Comparison of ENCODE assay signal across 19 cellular contexts in genomic region chr4:53937918-53938317, GRCh38.
DNase-seq lines count a peak whose midpoint lies in the region; ATAC-seq and TF ChIP-seq lines count a peak whose summit lies in the region.
"Had no signal": no experiment of that assay in that cellular context is flagged by ENCODE, and none has a peak within 500 bp of the region (broad histone marks: within the 10 kb centered on the region; RNA-seq: fewer than 3 reads in every experiment).

No MANE protein-coding gene starts in this region.

- ATAC-seq in HCT116 (peak; percentile 89), upper lobe of right lung (no peak)
- ATAC-seq: left lobe of liver, psoas muscle had no signal

- H3K4me3 ChIP-seq in HCT116 (replicated peaks in 1 of 2; ENCODE audit: low read depth in 1 of 2, low read length in 2 of 2) (no peak overlapping the region; a peak in 1 of 4 replicates), hepatocyte (no peak overlapping the region), upper lobe of right lung (no peak overlapping the region)
- H3K4me3 ChIP-seq: colonic mucosa, psoas muscle had no signal

- RAD21 ChIA-PET in HCT116 (lab: Charles Lee; ENCODE audit: low non-redundant PET in 1 of 2, low total read pairs in 2 of 2, uncharacterized antibody in 2 of 2, unreplicated experiment in 2 of 2), result no interaction called here

- no peaks in the 10 kb centered on the region for H3K79me2 ChIP-seq in HCT116 (ENCODE audit: insufficient read depth, low read length)
- H3K79me2 ChIP-seq in hepatocyte, result no peaks in the 10 kb centered on the region

- H2AFZ ChIP-seq in HCT116 (ENCODE audit: low read depth, low read length, poor library complexity, severe bottlenecking) (peak overlapping the region; percentile 5), hepatocyte (no peak overlapping the region)

- H3K27me3 ChIP-seq in HCT116 (ENCODE audit: insufficient read depth, low read length) (no peaks in the 10 kb centered on the region), hepatocyte (no peaks in the 10 kb centered on the region), upper lobe of right lung (no peaks in the 10 kb centered on the region)
- H3K27me3 ChIP-seq: colonic mucosa had no signal

- no peak overlapping the region for H3K9ac ChIP-seq in HCT116 (ENCODE audit: low read length)

- DNase-seq in A172 (ENCODE audit: low spot score) (peak; percentile 79), HCT116 (ENCODE audit: low read depth, low spot score) (peak; percentile 74), astrocyte of the hippocampus (ENCODE audit: low read depth, low spot score) (peak; percentile 63), hepatocyte (ENCODE audit: low spot score) (peak; percentile 65), cardiac septum (ENCODE audit: low spot score) (no peak), GDM1 (lab: John Stamatoyannopoulos, UW) (no peak), epidermal melanocyte (ENCODE audit: insufficient read length, low spot score) (no peak), upper lobe of right lung (no peak)
- DNase-seq: 8988T; activated CD4-positive, alpha-beta T cell treated with anti-CD3 and anti-CD28 coated beads for 48 hours; activated T-cell treated with anti-CD3 and anti-CD28 coated beads for 4 hours; colonic mucosa; erythroblast; hypothalamus; naive B cell; NCI-H1092 treated with DMSO at 0.1 percent for 48 hours; psoas muscle; Right ventricle myocardium superior had no signal

- peak overlapping the region; percentile 54 for H3K4me2 ChIP-seq in HCT116 (ENCODE audit: low read length)
- H3K4me2 ChIP-seq in hepatocyte, result no peak overlapping the region

- WGBS in hepatocyte (ENCODE audit: low lambda C conversion rate, missing lambda C conversion rate), result 46% methylated on average over 7 of the region's 7 CpGs

- CTCF ChIA-PET in HCT116 (lab: Charles Lee), result interaction anchor here (1.4 kb wide), 1 partner anchor 296 kb away, joined by 4 read pairs; no protein-coding TSS in a partner anchor

- POLR2A ChIA-PET in HCT116 (lab: Charles Lee), result no interaction called here

- no peak for TF ChIP-seq RAD21 in HCT116 (IDR thresholded peaks at IDR 0.05; ENCODE audit: low read depth)

- H3K9me2 ChIP-seq in HCT116 (ENCODE audit: insufficient read depth), result no peaks in the 10 kb centered on the region
- H3K9me2 ChIP-seq in hepatocyte (replicated peaks; ENCODE audit: insufficient read depth), result no peaks in the 10 kb centered on the region

- no TSS peak for BruUV-seq in HCT116 (replicated peaks; lab: Mats Ljungman, UMichigan)

- TF ChIP-seq POLR2A in HCT116 (IDR thresholded peaks at IDR 0.05; ENCODE audit: borderline replicate concordance, extremely low read depth, insufficient read depth, insufficient read length), result no peak

- TF ChIP-seq CTCF in HCT116 (IDR thresholded peaks at IDR 0.05 in 2 of 3, conservative IDR thresholded peaks at IDR 0.05 in 1 of 3; ENCODE audit: borderline replicate concordance in 1 of 3, insufficient read depth in 1 of 3, low read depth in 2 of 3, low read length in 2 of 3) (no peak), hepatocyte (IDR thresholded peaks at IDR 0.05; ENCODE audit: poor library complexity) (no peak), upper lobe of right lung (IDR thresholded peaks at IDR 0.05) (no peak)

- no peaks in the 10 kb centered on the region for H4K20me1 ChIP-seq in HCT116 (ENCODE audit: insufficient read depth)
- H4K20me1 ChIP-seq in hepatocyte (ENCODE audit: insufficient read depth, poor library complexity, severe bottlenecking), result no peaks in the 10 kb centered on the region

- H3K36me3 ChIP-seq in HCT116 (ENCODE audit: control insufficient read depth in 1 of 2, insufficient read depth in 2 of 2, low read length in 2 of 2), result no peaks in the 10 kb centered on the region
- no peaks in the 10 kb centered on the region for H3K36me3 ChIP-seq in hepatocyte (replicated peaks; ENCODE audit: insufficient read depth, low read depth)
- no peaks in the 10 kb centered on the region for H3K36me3 ChIP-seq in upper lobe of right lung
- H3K36me3 ChIP-seq: colonic mucosa had no signal

- intact Hi-C loops in HCT116 (cut with micrococcal nuclease) (no loop called here), cardiac septum (cut with DNase I) (no loop called here), upper lobe of right lung (cut with DNase I) (no loop called here)

- H3K27ac ChIP-seq in HCT116 (ENCODE audit: low read depth, low read length) (peak overlapping the region; percentile 18; the same call in 1 of the 2 replicates), hepatocyte (peak overlapping the region; percentile 43), upper lobe of right lung (no peak overlapping the region)
- H3K27ac ChIP-seq: colonic mucosa, psoas muscle had no signal

- H3K9me3 ChIP-seq in HCT116 (ENCODE audit: control insufficient read depth in 1 of 2, insufficient read depth in 1 of 2, low read depth in 1 of 2, low read length in 2 of 2), result no peaks in the 10 kb centered on the region
- no peaks in the 10 kb centered on the region for H3K9me3 ChIP-seq in hepatocyte (ENCODE audit: low read depth)
- H3K9me3 ChIP-seq in upper lobe of right lung, result peaks cover 5% of the 10 kb centered on the region
- H3K9me3 ChIP-seq: colonic mucosa had no signal

- H3K4me1 ChIP-seq in HCT116 (ENCODE audit: control insufficient read depth in 1 of 2, insufficient read depth in 2 of 2, low read length in 2 of 2) (peaks cover 16 to 26% of the 10 kb centered on the region in 2 experiments), hepatocyte (ENCODE audit: insufficient read depth) (no peaks in the 10 kb centered on the region), upper lobe of right lung (no peaks in the 10 kb centered on the region)
- H3K4me1 ChIP-seq: colonic mucosa, psoas muscle had no signal

TF ChIP-seq in HCT116, 20 proteins besides CTCF, POLR2A, EP300 and RAD21:
- TF ChIP-seq CBX3 (IDR thresholded peaks at IDR 0.05; ENCODE audit: low read depth), result peak; percentile 68; the same call in 1 of the 2 replicates
- TF ChIP-seq MAX (IDR thresholded peaks at IDR 0.05), result peak; percentile 51
- TF ChIP-seq CEBPB (IDR thresholded peaks at IDR 0.05; ENCODE audit: low read depth), result 0 out of 2 replicates have a peak, but pooled peaks have one; percentile 32
- peak; percentile 84 for TF ChIP-seq JUND (IDR thresholded peaks at IDR 0.05)
- TF ChIP-seq YY1 (IDR thresholded peaks at IDR 0.05; ENCODE audit: extremely low read depth, insufficient replicate concordance, low read depth, low read length), result peak; percentile 74
- no peak for TF ChIP-seq ZBTB33 (IDR thresholded peaks at IDR 0.05; ENCODE audit: extremely low read depth, insufficient replicate concordance, low read length)
- TF ChIP-seq SP1 (IDR thresholded peaks at IDR 0.05; ENCODE audit: low read depth), result peak; percentile 80
- no peak; the same call in 1 of the 2 replicates for TF ChIP-seq SRF (IDR thresholded peaks at IDR 0.05; ENCODE audit: low read depth)
- peak; percentile 96 for TF ChIP-seq EGR1 (IDR thresholded peaks at IDR 0.05; ENCODE audit: low read depth)
- TF ChIP-seq ZNF274 (IDR thresholded peaks at IDR 0.05; ENCODE audit: low read depth, low read length), result no peak
- TF ChIP-seq FOSL1 (IDR thresholded peaks at IDR 0.05; ENCODE audit: low read depth), result peak; percentile 83
- no peak for TF ChIP-seq EZH2phosphoT487 (IDR thresholded peaks at IDR 0.05; ENCODE audit: borderline replicate concordance)
- no peak for TF ChIP-seq ZFX (IDR thresholded peaks at IDR 0.05)

Comparison
In these comparisons a context has a peak if more than half of its experiments do, and no peak if none do; other contexts are left out.
1. DNase-seq: peak in A172 (single experiment), HCT116 (single experiment), astrocyte of the hippocampus (single experiment) and hepatocyte (single experiment); none in cardiac septum (single experiment), GDM1 (single experiment), epidermal melanocyte (single experiment) and upper lobe of right lung (single experiment).